ENCODE assay signal across 8 cellular contexts in the genomic region with DNA sequence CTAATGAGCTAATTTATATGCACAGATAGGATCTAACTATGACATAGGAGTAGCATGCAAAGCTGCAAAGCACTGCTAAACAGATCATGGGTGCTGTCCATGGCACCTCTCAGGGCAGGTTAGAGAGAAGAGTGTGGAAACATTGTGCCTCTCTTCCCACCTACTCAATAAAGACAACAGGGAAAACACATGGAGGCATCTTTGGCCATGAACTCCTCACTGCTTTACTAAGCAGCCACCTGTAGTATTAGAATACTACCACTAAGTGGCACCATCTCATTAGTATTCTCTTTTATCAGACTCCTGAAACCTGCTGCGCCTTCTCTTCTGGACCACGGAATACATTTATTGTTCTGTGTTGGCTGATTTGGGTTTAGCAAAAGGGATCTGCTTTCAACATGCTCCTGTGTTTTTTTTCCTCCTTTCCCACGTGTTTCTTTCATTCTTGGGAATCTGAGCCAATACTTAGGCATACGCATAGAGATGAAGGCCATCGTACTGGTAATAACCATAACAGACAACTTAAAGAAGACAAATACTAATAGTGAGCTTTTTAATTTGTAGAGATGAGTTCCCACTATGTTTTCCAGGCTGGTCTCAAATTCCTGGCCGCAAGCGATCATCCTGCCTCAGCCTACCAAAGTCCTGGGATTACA. TPM values are rescaled to one million over a fixed set of nuclear protein-coding genes. Genes with fewer than 3 reads are reported as not detected.
DNase-seq lines count a peak whose midpoint lies in the region; ATAC-seq and TF ChIP-seq lines count a peak whose summit lies in the region.

No MANE protein-coding gene starts in this region.

- no peak for TF ChIP-seq POLR2A in NB4 (IDR thresholded peaks at IDR 0.05; ENCODE audit: extremely low read depth, insufficient read length)

- no peaks in the 10 kb centered on the region for H3K36me3 ChIP-seq in effector memory CD4-positive, alpha-beta T cell (ENCODE audit: control insufficient read depth, insufficient read depth, low read length)

- in situ Hi-C loops in GM13977 (cut with MboI; ENCODE audit: low pct_unique_long_range_greater_than_20kb, low sequenced_read_pairs, unreplicated experiment), result loop anchor here (5.0 to 25.0 kb wide), 3 partner anchors 201 to 651 kb away; partner anchors contain the start of gene HINT3

- H3K27ac Mint-ChIP-seq in naive thymus-derived CD8-positive, alpha-beta T cell, result no peak overlapping the region

- POLR2A ChIA-PET in naive thymus-derived CD8-positive, alpha-beta T cell (lab: Charles Lee), result interaction anchor here (1.7 kb wide), 1 partner anchor 479 kb away, joined by 4 read pairs; the partner anchor contains the start of gene NCOA7

- peak; percentile 42 for DNase-seq in AG08396 (ENCODE audit: low spot score)
- peak; percentile 45 for DNase-seq in GM13977 (ENCODE audit: low spot score)
- peak; percentile 62 for DNase-seq in NB4 (ENCODE audit: low read depth)
- peak; percentile 75 for DNase-seq in SK-N-DZ (ENCODE audit: low spot score)
- DNase-seq in naive thymus-derived CD8-positive, alpha-beta T cell, result peak in 5 of 10 donors; percentile 14 to 62 (median 57)
- DNase-seq in effector memory CD4-positive, alpha-beta T cell, result no peak

- H3K4me1 Mint-ChIP-seq in naive thymus-derived CD8-positive, alpha-beta T cell, result peaks cover 2 to 5% (median 2%) of the 10 kb centered on the region in 4 donors

- no peaks in the 10 kb centered on the region for H3K4me1 ChIP-seq in effector memory CD4-positive, alpha-beta T cell (ENCODE audit: control insufficient read depth, insufficient read depth, low read length, poor library complexity, severe bottlenecking)

- peak; percentile 70 for TF ChIP-seq CTCF in GM13977 (IDR thresholded peaks at IDR 0.05; ENCODE audit: extremely low read depth, insufficient read depth, missing control alignments)
- TF ChIP-seq CTCF in NB4 (IDR thresholded peaks at IDR 0.05; ENCODE audit: low read depth, low read length), result peak; percentile 58

- ATAC-seq in HG02678 (IDR thresholded peaks at IDR 0.05; ENCODE audit: unreplicated experiment) (peak; percentile 77), esophagus mucosa (peak; percentile 86)
- peak; percentile 74 to 91 for ATAC-seq in naive thymus-derived CD8-positive, alpha-beta T cell

- no peak overlapping the region for H3K4me3 ChIP-seq in NB4 (ENCODE audit: low read depth, low read length)
- no peak overlapping the region for H3K4me3 ChIP-seq in effector memory CD4-positive, alpha-beta T cell (ENCODE audit: insufficient read depth, low read depth, low read length, poor library complexity, severe bottlenecking)

- H3K4me3 Mint-ChIP-seq in naive thymus-derived CD8-positive, alpha-beta T cell, result no peak overlapping the region

- no peaks in the 10 kb centered on the region for H3K27me3 ChIP-seq in effector memory CD4-positive, alpha-beta T cell (replicated peaks; ENCODE audit: control insufficient read depth, insufficient read depth, low read length, poor library complexity, severe bottlenecking)

- no peaks in the 10 kb centered on the region for H3K9me3 ChIP-seq in effector memory CD4-positive, alpha-beta T cell (ENCODE audit: control insufficient read depth, low read length)

- H3K9me3 Mint-ChIP-seq in naive thymus-derived CD8-positive, alpha-beta T cell, result no peaks in the 10 kb centered on the region

- peaks cover 8 to 17% (median 15%) of the 10 kb centered on the region in 5 donors for H3K27me3 Mint-ChIP-seq in naive thymus-derived CD8-positive, alpha-beta T cell

- no peaks in the 10 kb centered on the region for H3K36me3 Mint-ChIP-seq in naive thymus-derived CD8-positive, alpha-beta T cell

- no peak overlapping the region for H3K27ac ChIP-seq in effector memory CD4-positive, alpha-beta T cell (ENCODE audit: insufficient read depth, low read length, poor library complexity, severe bottlenecking)

RNA-seq across cellular contexts. Expression of gene HDDC2, which starts 9.4 kb away (rescaled TPM):
- polyA plus RNA-seq in SK-N-DZ (2014; cell fraction: cytosol; rRNA removed), result 56.7 and 84.8 TPM in 2 replicates
- 46.8 and 68.4 TPM in 2 replicates for polyA plus RNA-seq in SK-N-DZ (2014; cell fraction: nucleus; rRNA removed)
- 64.3 TPM for total RNA-seq in esophagus mucosa
- 10 to 100 TPM; 62.9 to 69.6 TPM for total RNA-seq in naive thymus-derived CD8-positive, alpha-beta T cell
- polyA plus RNA-seq in naive thymus-derived CD8-positive, alpha-beta T cell, result 100 to 1,000 TPM; 118 to 134 (median 119) TPM

Comparison
In these comparisons a context has a peak if more than half of its experiments do, and no peak if none do; other contexts are left out.
1. DNase-seq: peak in AG08396 (single experiment), GM13977 (single experiment), NB4 (single experiment) and SK-N-DZ (single experiment); none in effector memory CD4-positive, alpha-beta T cell (0 of 3).
2. Peak in every context shown above with its lines, with median percentiles within 50 percentile points of each other: ATAC-seq.